8 cellular contexts compared by ENCODE assay signal in genomic region chr1:65146908-65147423, GRCh38. TPM values are rescaled to one million over a fixed set of nuclear protein-coding genes. Genes with fewer than 3 reads are reported as not detected.
DNase-seq lines count a peak whose midpoint lies in the region; ATAC-seq and TF ChIP-seq lines count a peak whose summit lies in the region.

No MANE protein-coding gene starts in this region.

- TF ChIP-seq CTCF in heart left ventricle (IDR thresholded peaks at IDR 0.05) (no peak), ascending aorta (IDR thresholded peaks at IDR 0.05) (no peak), lung (IDR thresholded peaks at IDR 0.05; ENCODE audit: control extremely low read depth, extremely low read depth) (no peak), vagina (IDR thresholded peaks at IDR 0.05) (no peak)

- no peak for TF ChIP-seq POLR2A in heart left ventricle (IDR thresholded peaks at IDR 0.05)
- TF ChIP-seq POLR2A in vagina (IDR thresholded peaks at IDR 0.05), result no peak

- H3K9me3 ChIP-seq in heart left ventricle (no peaks in the 10 kb centered on the region), ascending aorta (no peaks in the 10 kb centered on the region), lung (ENCODE audit: control insufficient read depth in 2 of 2, insufficient read depth in 1 of 2, low read length in 1 of 2) (no peaks in the 10 kb centered on the region), vagina (no peaks in the 10 kb centered on the region)

- no peak for DNase-seq in heart left ventricle
- DNase-seq in Right ventricle myocardium superior, result no peak
- DNase-seq in ascending aorta (ENCODE audit: low spot score in 2 of 2), result no peak
- no peak for DNase-seq in lung (ENCODE audit: low spot score)
- no peak for DNase-seq in vagina (ENCODE audit: extremely low spot score in 2 of 2)
- DNase-seq in C1 segment of cervical spinal cord (lab: John Stamatoyannopoulos, UW), result no peak

- H3K4me3 ChIP-seq in heart left ventricle (peak overlapping the region; percentile 70 to 95 (median 90)), ascending aorta (peak overlapping the region; percentile 81 to 89), lung (peak overlapping the region; percentile 50), vagina (peak overlapping the region; percentile 63 to 86)

- 16 to 26% (median 20%) methylated on average over 18 to 20 of the region's 20 CpGs for WGBS in heart left ventricle, 4 donors
- 18 to 20% methylated on average over 18 to 20 of the region's 20 CpGs for WGBS in lung, 2 donors

- ATAC-seq in heart left ventricle (no peak), Right ventricle myocardium superior (ENCODE audit: poor library complexity) (no peak), lung (ENCODE audit: insufficient read depth, low FRiP score) (no peak), HG02588 (IDR thresholded peaks at IDR 0.05; ENCODE audit: unreplicated experiment) (no peak), HG03457 (IDR thresholded peaks at IDR 0.05; ENCODE audit: unreplicated experiment) (no peak)

- intact Hi-C loops in heart left ventricle (cut with DNase I) (loop anchor here in 9 of 10 donors (5.0 to 10.0 kb wide), 7 partner anchors 35 to 82 kb away; no protein-coding TSS in a partner anchor), Right ventricle myocardium superior (cut with DNase I) (loop anchor here (5.0 kb wide), 1 partner anchor 65 kb away; no protein-coding TSS in a partner anchor), ascending aorta (cut with DNase I) (no loop called here), vagina (cut with DNase I) (loop anchor here (10.0 kb wide), 1 partner anchor 58 kb away; no protein-coding TSS in a partner anchor)

- peaks cover 4 to 29% (median 12%) of the 10 kb centered on the region in 12 donors for H3K4me1 ChIP-seq in heart left ventricle
- peaks cover 0 to 3% of the 10 kb centered on the region in 2 donors for H3K4me1 ChIP-seq in ascending aorta
- peaks cover 0 to 2% of the 10 kb centered on the region in 2 donors for H3K4me1 ChIP-seq in lung (ENCODE audit: control insufficient read depth in 2 of 2, insufficient read depth in 2 of 2, low read length in 2 of 2)
- H3K4me1 ChIP-seq in vagina, result peaks cover 13% of the 10 kb centered on the region

- H3K36me3 ChIP-seq in heart left ventricle (no peaks in the 10 kb centered on the region), ascending aorta (no peaks in the 10 kb centered on the region), lung (ENCODE audit: control insufficient read depth in 2 of 2, insufficient read depth in 2 of 2, low read length in 2 of 2) (no peaks in the 10 kb centered on the region), vagina (no peaks in the 10 kb centered on the region)

- H3K27me3 ChIP-seq in heart left ventricle (no peaks in the 10 kb centered on the region), ascending aorta (no peaks in the 10 kb centered on the region), lung (ENCODE audit: control insufficient read depth, insufficient read depth) (no peaks in the 10 kb centered on the region), vagina (no peaks in the 10 kb centered on the region)

- H3K27ac ChIP-seq in heart left ventricle, result peak overlapping the region; percentile 83 to 96 (median 92)
- peak overlapping the region; percentile 92 to 93 for H3K27ac ChIP-seq in ascending aorta
- H3K27ac ChIP-seq in lung (ENCODE audit: low read depth in 1 of 2, low read length in 1 of 2), result peak overlapping the region in 1 of 2 donors; percentile 75
- peak overlapping the region; percentile 83 for H3K27ac ChIP-seq in vagina

RNA-seq across cellular contexts. Expression of gene AK4, which starts 1.0 kb away (rescaled TPM):
- total RNA-seq in heart left ventricle (100 to 1,000 TPM in 8 of 9 donors, 10 to 100 TPM in 1; 87.8 to 181 (median 123) TPM), Right ventricle myocardium superior (147 TPM), ascending aorta (29.5 TPM), lung (1 to 10 TPM; 4.9 to 8.2 TPM), vagina (22.1 TPM)
- polyA plus RNA-seq in heart left ventricle (10 to 100 TPM; 16.0 to 40.0 TPM), lung (10 to 100 TPM in 1 of 2 donors, 1 to 10 TPM in 1; 1.1 to 13.7 TPM)
